Comparison of ENCODE assay signal across 8 cellular contexts in the genomic region with DNA sequence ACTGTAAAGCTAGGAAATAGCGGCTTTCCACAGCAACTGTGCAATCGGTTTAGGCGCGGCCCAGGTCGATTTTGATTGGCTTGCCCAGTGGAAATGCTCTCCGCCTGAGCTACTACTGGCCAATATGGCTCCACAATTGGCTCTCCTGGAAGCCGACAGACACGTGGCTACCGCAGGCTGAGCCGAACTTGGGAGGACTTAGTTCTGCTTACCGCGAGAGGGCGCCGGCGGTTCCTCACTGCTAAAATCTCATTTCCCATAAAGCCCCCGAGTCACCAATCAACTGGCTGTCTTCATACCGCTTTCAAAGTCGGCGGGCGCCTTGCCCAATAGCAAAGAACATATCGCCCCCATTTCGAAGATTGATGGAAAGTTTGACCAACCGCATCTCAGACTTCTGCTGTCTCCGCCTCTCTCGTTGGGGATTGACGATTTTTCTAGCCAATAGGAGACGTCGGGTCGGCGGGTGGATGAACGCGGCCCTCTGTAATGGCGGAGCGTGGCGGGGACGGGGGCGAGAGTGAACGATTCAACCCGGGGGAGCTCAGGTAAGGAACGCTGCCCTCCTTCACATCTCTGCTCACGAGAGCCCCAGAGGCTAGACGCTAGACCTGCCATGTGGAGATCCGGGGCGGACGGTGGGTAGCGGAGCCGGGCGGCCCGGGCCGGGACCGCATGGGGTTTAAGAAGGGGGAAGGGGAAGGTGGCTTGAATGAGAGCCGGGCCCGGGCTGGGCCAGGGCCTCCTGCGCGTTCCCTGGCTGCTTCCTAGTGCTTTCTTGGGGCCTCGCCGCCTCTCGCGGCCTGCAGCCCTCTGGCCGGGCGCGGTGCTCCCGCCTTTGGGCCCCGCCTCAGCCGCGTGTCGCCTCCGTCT. TPM values are rescaled to one million over a fixed set of nuclear protein-coding genes. Genes with fewer than 3 reads are reported as not detected.
DNase-seq lines count a peak whose midpoint lies in the region; ATAC-seq and TF ChIP-seq lines count a peak whose summit lies in the region.

A gene (plus strand): TSS at position 473 of the 873 bp plus-strand sequence. CDS start 17 bp downstream, at position 490.

- peaks cover 0 to 21% (median 18%) of the 10 kb centered on the region in 4 donors for H3K4me1 ChIP-seq in liver (ENCODE audit: control insufficient read depth in 4 of 4, insufficient read depth in 4 of 4, low read length in 3 of 4)

- peak; percentile 90 for ATAC-seq in GM19351 (IDR thresholded peaks at IDR 0.05; ENCODE audit: unreplicated experiment)
- ATAC-seq in HG03558 (IDR thresholded peaks at IDR 0.05; ENCODE audit: extremely low read depth, unreplicated experiment) = peak; percentile 94

- no peaks in the 10 kb centered on the region for H3K27me3 ChIP-seq in liver (ENCODE audit: control insufficient read depth in 4 of 4, insufficient read depth in 4 of 4, low read length in 3 of 4)

- TF ChIP-seq RAD21 in liver (IDR thresholded peaks at IDR 0.05) = peak; percentile 43 to 67

- peak; percentile 99 for DNase-seq in NCI-H748 treated with DMSO at 0.1 percent for 48 hours (lab: John Stamatoyannopoulos, UW)
- DNase-seq in activated CD4-positive, alpha-beta T cell treated with anti-CD3 and anti-CD28 coated beads, Interleukin-2, amount 50 U/mL, for 4 hours = peak; percentile 97 to 98
- peak; percentile 100 for DNase-seq in dermis microvascular lymphatic vessel endothelial cell (ENCODE audit: low read depth in 2 of 2)
- DNase-seq in stimulated activated CD4-positive, alpha-beta T cell treated with anti-CD3 and anti-CD28 coated beads, Interleukin-4, amount 100 ng/mL, for 4 hours = peak; percentile 94 to 98

- WGBS in liver = under 1% methylated on average over 68 of the region's 68 CpGs

- peak; percentile 92 for TF ChIP-seq CTCF in C4-2B (conservative IDR thresholded peaks at IDR 0.05)
- peak; percentile 66 for TF ChIP-seq CTCF in liver (IDR thresholded peaks at IDR 0.05; ENCODE audit: low read depth, low read length, missing input control)

- H3K9ac ChIP-seq in liver (ENCODE audit: low read depth in 1 of 2, low read length in 2 of 2) = peak within 1 kb of the TSS; percentile 91 to 98

- H3K4me3 ChIP-seq in liver (ENCODE audit: low read depth in 1 of 3, low read length in 3 of 3) = peak within 1 kb of the TSS; percentile 85 to 100 (median 91)

- no peaks in the 10 kb centered on the region for H3K36me3 ChIP-seq in liver (ENCODE audit: control insufficient read depth in 4 of 4, insufficient read depth in 3 of 4, low read depth in 1 of 4, low read length in 3 of 4)

- peak within 1 kb of the TSS; percentile 98 for H3K27ac ChIP-seq in C4-2B
- peak within 1 kb of the TSS; percentile 84 to 85 for H3K27ac ChIP-seq in liver (ENCODE audit: low read depth in 1 of 2, low read length in 2 of 2)

- no peaks in the 10 kb centered on the region for H3K9me3 ChIP-seq in liver (ENCODE audit: control insufficient read depth in 4 of 4, low read length in 3 of 4)

TF ChIP-seq in liver, 16 proteins besides CTCF, POLR2A, EP300 and RAD21:
- TF ChIP-seq EGR1 (IDR thresholded peaks at IDR 0.05; ENCODE audit: low read depth in 2 of 2) (no peak), TAF1 (conservative IDR thresholded peaks at IDR 0.05) (peak; percentile 44), SP1 (IDR thresholded peaks at IDR 0.05) (peak; percentile 99), GABPA (IDR thresholded peaks at IDR 0.05 in 1 of 2, conservative IDR thresholded peaks at IDR 0.05 in 1 of 2) (peak; percentile 33 to 74), JUND (IDR thresholded peaks at IDR 0.05) (peak; percentile 47 to 68), YY1 (IDR thresholded peaks at IDR 0.05) (peak; percentile 99), RXRA (IDR thresholded peaks at IDR 0.05) (peak; percentile 36 to 66), FOXA1 (IDR thresholded peaks at IDR 0.05) (no peak), NR2F2 (IDR thresholded peaks at IDR 0.05) (peak; percentile 16), HNF4A (conservative IDR thresholded peaks at IDR 0.05) (peak; percentile 17 to 62), FOXA2 (IDR thresholded peaks at IDR 0.05) (no peak)
- TF ChIP-seq, protein P1, sequence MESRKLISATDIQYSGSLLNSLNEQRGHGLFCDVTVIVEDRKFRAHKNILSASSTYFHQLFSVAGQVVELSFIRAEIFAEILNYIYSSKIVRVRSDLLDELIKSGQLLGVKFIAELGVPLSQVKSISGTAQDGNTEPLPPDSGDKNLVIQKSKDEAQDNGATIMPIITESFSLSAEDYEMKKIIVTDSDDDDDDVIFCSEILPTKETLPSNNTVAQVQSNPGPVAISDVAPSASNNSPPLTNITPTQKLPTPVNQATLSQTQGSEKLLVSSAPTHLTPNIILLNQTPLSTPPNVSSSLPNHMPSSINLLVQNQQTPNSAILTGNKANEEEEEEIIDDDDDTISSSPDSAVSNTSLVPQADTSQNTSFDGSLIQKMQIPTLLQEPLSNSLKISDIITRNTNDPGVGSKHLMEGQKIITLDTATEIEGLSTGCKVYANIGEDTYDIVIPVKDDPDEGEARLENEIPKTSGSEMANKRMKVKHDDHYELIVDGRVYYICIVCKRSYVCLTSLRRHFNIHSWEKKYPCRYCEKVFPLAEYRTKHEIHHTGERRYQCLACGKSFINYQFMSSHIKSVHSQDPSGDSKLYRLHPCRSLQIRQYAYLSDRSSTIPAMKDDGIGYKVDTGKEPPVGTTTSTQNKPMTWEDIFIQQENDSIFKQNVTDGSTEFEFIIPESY (IDR thresholded peaks at IDR 0.05) = peak; percentile 98
- TF ChIP-seq, protein P2, sequence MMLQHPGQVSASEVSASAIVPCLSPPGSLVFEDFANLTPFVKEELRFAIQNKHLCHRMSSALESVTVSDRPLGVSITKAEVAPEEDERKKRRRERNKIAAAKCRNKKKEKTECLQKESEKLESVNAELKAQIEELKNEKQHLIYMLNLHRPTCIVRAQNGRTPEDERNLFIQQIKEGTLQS (IDR thresholded peaks at IDR 0.05) = no peak
- TF ChIP-seq, protein P3, sequence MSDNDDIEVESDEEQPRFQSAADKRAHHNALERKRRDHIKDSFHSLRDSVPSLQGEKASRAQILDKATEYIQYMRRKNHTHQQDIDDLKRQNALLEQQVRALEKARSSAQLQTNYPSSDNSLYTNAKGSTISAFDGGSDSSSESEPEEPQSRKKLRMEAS (IDR thresholded peaks at IDR 0.05) = peak; percentile 95
- TF ChIP-seq, protein P4, sequence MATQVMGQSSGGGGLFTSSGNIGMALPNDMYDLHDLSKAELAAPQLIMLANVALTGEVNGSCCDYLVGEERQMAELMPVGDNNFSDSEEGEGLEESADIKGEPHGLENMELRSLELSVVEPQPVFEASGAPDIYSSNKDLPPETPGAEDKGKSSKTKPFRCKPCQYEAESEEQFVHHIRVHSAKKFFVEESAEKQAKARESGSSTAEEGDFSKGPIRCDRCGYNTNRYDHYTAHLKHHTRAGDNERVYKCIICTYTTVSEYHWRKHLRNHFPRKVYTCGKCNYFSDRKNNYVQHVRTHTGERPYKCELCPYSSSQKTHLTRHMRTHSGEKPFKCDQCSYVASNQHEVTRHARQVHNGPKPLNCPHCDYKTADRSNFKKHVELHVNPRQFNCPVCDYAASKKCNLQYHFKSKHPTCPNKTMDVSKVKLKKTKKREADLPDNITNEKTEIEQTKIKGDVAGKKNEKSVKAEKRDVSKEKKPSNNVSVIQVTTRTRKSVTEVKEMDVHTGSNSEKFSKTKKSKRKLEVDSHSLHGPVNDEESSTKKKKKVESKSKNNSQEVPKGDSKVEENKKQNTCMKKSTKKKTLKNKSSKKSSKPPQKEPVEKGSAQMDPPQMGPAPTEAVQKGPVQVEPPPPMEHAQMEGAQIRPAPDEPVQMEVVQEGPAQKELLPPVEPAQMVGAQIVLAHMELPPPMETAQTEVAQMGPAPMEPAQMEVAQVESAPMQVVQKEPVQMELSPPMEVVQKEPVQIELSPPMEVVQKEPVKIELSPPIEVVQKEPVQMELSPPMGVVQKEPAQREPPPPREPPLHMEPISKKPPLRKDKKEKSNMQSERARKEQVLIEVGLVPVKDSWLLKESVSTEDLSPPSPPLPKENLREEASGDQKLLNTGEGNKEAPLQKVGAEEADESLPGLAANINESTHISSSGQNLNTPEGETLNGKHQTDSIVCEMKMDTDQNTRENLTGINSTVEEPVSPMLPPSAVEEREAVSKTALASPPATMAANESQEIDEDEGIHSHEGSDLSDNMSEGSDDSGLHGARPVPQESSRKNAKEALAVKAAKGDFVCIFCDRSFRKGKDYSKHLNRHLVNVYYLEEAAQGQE (IDR thresholded peaks at IDR 0.05) = peak; percentile 45

RNA-seq across cellular contexts. Expression of the gene that starts here (rescaled TPM):
- total RNA-seq in dermis microvascular lymphatic vessel endothelial cell (17.2 and 18.2 TPM in 2 replicates), liver (10 to 100 TPM; 20.9 to 26.6 TPM)
- polyA plus RNA-seq in liver = 10 to 100 TPM in 1 of 2 donors, 1 to 10 TPM in 1; 7.8 to 11.1 TPM

Comparison
In these comparisons a context has a peak if more than half of its experiments do, and no peak if none do; other contexts are left out.
1. Peak in every context shown above with its lines: DNase-seq, ATAC-seq, H3K4me3 ChIP-seq and H3K27ac ChIP-seq.